In genomic region chr17:2737693-2738092, GRCh38 we compare ENCODE assay signal across 34 cellular contexts. TPM values are rescaled to one million over a fixed set of nuclear protein-coding genes. Genes with fewer than 3 reads are reported as not detected.
"Had no signal": no experiment of that assay in that cellular context is flagged by ENCODE, and none has a peak within 500 bp of the region (broad histone marks: within the 10 kb centered on the region; RNA-seq: fewer than 3 reads in every experiment).

No MANE protein-coding gene starts in this region.

- ATAC-seq: activated CD8-positive, alpha-beta T cell treated with anti-CD3 and anti-CD28 coated beads for 36 hours; activated naive CD4-positive, alpha-beta T cell treated with anti-CD3 and anti-CD28 coated beads, Interleukin-2, amount 50 U/mL, for 72 hours; activated T-cell treated with anti-CD3 and anti-CD28 coated beads, Interleukin-2, amount 50 U/mL, for 4 hours; activated T-cell treated with anti-CD3 and anti-CD28 coated beads, Interleukin-2, amount 50 U/mL, for 72 hours; activated T-helper 17 cell treated with anti-CD3 and anti-CD28 coated beads, Interleukin-2, amount 50 U/mL, for 72 hours; body of pancreas had no signal

- H3K27me3 ChIP-seq: adrenal gland, body of pancreas, brain microvascular endothelial cell, breast epithelium had no signal

- H3K27ac ChIP-seq: adrenal gland, body of pancreas, brain microvascular endothelial cell, breast epithelium, VCaP had no signal

- DNase-seq: activated B cell treated with CpG ODN at 0.5 μM for 24 hours; activated CD4-positive, alpha-beta memory T cell treated with anti-CD3 and anti-CD28 coated beads for 36 hours; activated CD4-positive, alpha-beta T cell treated with anti-CD3 and anti-CD28 coated beads for 4 hours; activated CD4-positive, alpha-beta T cell treated with anti-CD3 and anti-CD28 coated beads, Interleukin-2, amount 10 ng/mL, durations not matched to agents 24 days and 14 days; activated CD4-positive, alpha-beta T cell treated with anti-CD3 and anti-CD28 coated beads, Interleukin-2, amount 50 U/mL, for 1 hour; activated CD4-positive, alpha-beta T cell treated with anti-CD3 and anti-CD28 coated beads, Interleukin-2, amount 50 U/mL, for 4 hours; activated CD4-positive, CD25-positive, alpha-beta regulatory T cell treated with anti-CD3 and anti-CD28 coated beads, Interleukin-2, amount 50 U/mL, for 72 hours; activated CD8-positive, alpha-beta memory T cell treated with anti-CD3 and anti-CD28 coated beads, Interleukin-2, amount 50 U/mL, for 4 hours; activated CD8-positive, alpha-beta T cell treated with anti-CD3 and anti-CD28 coated beads for 36 hours; activated effector memory CD4-positive, alpha-beta T cell treated with anti-CD3 and anti-CD28 coated beads, Interleukin-2, amount 50 U/mL, for 16 hours; activated gamma-delta T cell treated with Interleukin-2 at 50 U/mL for 16 hours; activated naive CD4-positive, alpha-beta T cell; activated naive CD4-positive, alpha-beta T cell treated with anti-CD3 and anti-CD28 coated beads for 36 hours; activated naive CD4-positive, alpha-beta T cell treated with anti-CD3 and anti-CD28 coated beads, Interleukin-2, amount 50 U/mL, for 16 hours; activated naive CD8-positive, alpha-beta T cell treated with anti-CD3 and anti-CD28 coated beads for 36 hours; activated T-cell treated with anti-CD3 and anti-CD28 coated beads for 4 hours; activated T-cell treated with anti-CD3 and anti-CD28 coated beads, Interleukin-2, amount 50 U/mL, for 1 hour; activated T-cell treated with anti-CD3 and anti-CD28 coated beads, Interleukin-2, amount 50 U/mL, for 4 hours; activated T-cell treated with anti-CD3 and anti-CD28 coated beads, Interleukin-2, amount 50 U/mL, for 72 hours; adrenal gland; amniotic stem cell; aorta; body of pancreas; brain microvascular endothelial cell; central memory CD4-positive, alpha-beta T cell; cerebellar nuclear complex; T-helper 1 cell; T-helper 2 cell; T-helper 9 cell had no signal

- H3K36me3 ChIP-seq: adrenal gland, brain microvascular endothelial cell, breast epithelium had no signal

- H3K9me3 ChIP-seq: adrenal gland, body of pancreas, breast epithelium had no signal

- H3K4me3 ChIP-seq: adrenal gland, body of pancreas, breast epithelium had no signal

- H3K4me1 ChIP-seq: adrenal gland, body of pancreas, breast epithelium had no signal

RNA-seq across cellular contexts. Expression of gene CCDC92B, which starts 11.8 kb away (rescaled TPM):
- total RNA-seq: activated B cell treated with CpG ODN at 0.5 μM for 24 hours; activated CD8-positive, alpha-beta memory T cell treated with anti-CD3 and anti-CD28 coated beads for 36 hours; activated naive CD8-positive, alpha-beta T cell treated with anti-CD3 and anti-CD28 coated beads for 36 hours had no signal
- polyA plus RNA-seq: aorta had no signal

RNA-seq across cellular contexts. Expression of gene RAP1GAP2, which starts 58.5 kb away (rescaled TPM):
- total RNA-seq: activated naive CD8-positive, alpha-beta T cell treated with anti-CD3 and anti-CD28 coated beads for 36 hours had no signal
